9 cellular contexts compared by ENCODE assay signal in the genomic region with DNA sequence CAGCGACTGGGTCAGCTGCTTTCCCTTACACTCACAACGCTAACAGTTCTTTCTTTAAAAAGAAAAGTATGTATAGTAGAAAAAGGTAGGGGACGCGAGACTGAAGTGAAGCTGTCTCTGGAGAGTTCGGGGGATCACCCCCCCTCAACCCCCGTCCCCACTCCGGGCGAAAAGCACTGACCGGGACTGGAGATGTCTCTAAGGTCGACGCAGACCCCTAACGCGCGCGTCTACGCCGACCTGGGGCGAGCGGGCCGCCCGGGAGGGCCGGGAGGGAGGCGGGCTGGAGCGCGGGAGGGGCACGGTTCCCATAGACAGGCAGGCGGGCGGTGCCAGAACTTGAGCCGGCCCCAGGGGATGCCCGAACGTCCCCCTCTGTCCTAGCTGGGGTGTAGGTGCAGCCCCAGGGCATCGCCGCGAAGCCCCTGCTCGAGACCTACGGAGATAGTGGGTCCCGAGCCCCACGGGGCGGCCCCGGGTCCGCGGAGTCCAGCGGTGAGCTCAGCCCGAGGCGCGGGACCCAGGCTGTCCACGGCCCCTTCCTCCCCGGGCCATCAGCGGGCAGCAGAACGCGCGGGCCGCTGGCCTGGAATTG.
DNase-seq lines count a peak whose midpoint lies in the region; ATAC-seq and TF ChIP-seq lines count a peak whose summit lies in the region.
"Had no signal": no experiment of that assay in that cellular context is flagged by ENCODE, and none has a peak within 500 bp of the region (broad histone marks: within the 10 kb centered on the region; RNA-seq: fewer than 3 reads in every experiment).

No MANE protein-coding gene starts in this region.

- ATAC-seq in GM19328 (IDR thresholded peaks at IDR 0.05; ENCODE audit: unreplicated experiment): peak; percentile 38
- ATAC-seq in HG03460 (IDR thresholded peaks at IDR 0.05; ENCODE audit: unreplicated experiment): peak; percentile 44
- no peak for ATAC-seq in GM18873 (IDR thresholded peaks at IDR 0.05; ENCODE audit: low FRiP score, unreplicated experiment)
- ATAC-seq: K562 had no signal

- no peak for DNase-seq in BJ (ENCODE audit: low read depth)
- peak; percentile 52 for DNase-seq in activated CD4-positive, CD25-positive, alpha-beta regulatory T cell treated with anti-CD3 and anti-CD28 coated beads, Interleukin-2, amount 50 U/mL, for 72 hours
- DNase-seq in ecto neural progenitor cell (ENCODE audit: low spot score): peak; percentile 66

- H3K4me3 ChIP-seq in BJ (ENCODE audit: low read depth, low read length) (peak overlapping the region; percentile 92), mesodermal cell (ENCODE audit: extremely low read depth, insufficient read depth, low read length, poor library complexity, severe bottlenecking) (peak overlapping the region; percentile 80)
- H3K4me3 ChIP-seq: K562 had no signal

- H3K36me3 ChIP-seq in BJ (ENCODE audit: control insufficient read depth, insufficient read depth, low read length) (no peaks in the 10 kb centered on the region), mesodermal cell (ENCODE audit: control insufficient read depth, insufficient read depth, low read length) (peaks cover 18% of the 10 kb centered on the region)

- peak overlapping the region; percentile 61 for H3K27ac Mint-ChIP-seq in stimulated activated naive CD8-positive, alpha-beta T cell treated with anti-CD3 and anti-CD28 coated beads, Interleukin-15, Interleukin-2, amounts not matched to agents 100 ng/mL and 50 ng/mL, for 24 hours

- no peak for TF ChIP-seq CTCF in BJ (IDR thresholded peaks at IDR 0.05; ENCODE audit: insufficient read depth, low read depth, low read length)

- CTCF ChIA-PET in BJ (lab: Yijun Ruan, JAX): interaction anchor here (1.0 to 3.0 kb wide), 4 partner anchors 72 to 103 kb away, joined by 3 to 15 read pairs (median 3); no protein-coding TSS in a partner anchor

- H3K4me1 ChIP-seq in mesodermal cell (ENCODE audit: control insufficient read depth, insufficient read depth, low read length, poor library complexity, severe bottlenecking): peaks cover 4% of the 10 kb centered on the region

- H3K27me3 Mint-ChIP-seq in stimulated activated naive CD8-positive, alpha-beta T cell treated with anti-CD3 and anti-CD28 coated beads, Interleukin-15, Interleukin-2, amounts not matched to agents 100 ng/mL and 50 ng/mL, for 24 hours: no peaks in the 10 kb centered on the region

- H3K4me3 Mint-ChIP-seq in stimulated activated naive CD8-positive, alpha-beta T cell treated with anti-CD3 and anti-CD28 coated beads, Interleukin-15, Interleukin-2, amounts not matched to agents 100 ng/mL and 50 ng/mL, for 24 hours: peak overlapping the region; percentile 83

- no peaks in the 10 kb centered on the region for H3K9me3 Mint-ChIP-seq in stimulated activated naive CD8-positive, alpha-beta T cell treated with anti-CD3 and anti-CD28 coated beads, Interleukin-15, Interleukin-2, amounts not matched to agents 100 ng/mL and 50 ng/mL, for 24 hours

- peak overlapping the region; percentile 67 for H3K27ac ChIP-seq in mesodermal cell (ENCODE audit: low read depth, low read length, severe bottlenecking)

- no peaks in the 10 kb centered on the region for H3K27me3 ChIP-seq in BJ (ENCODE audit: control insufficient read depth, insufficient read depth, low read length)

- no peaks in the 10 kb centered on the region for H3K9me3 ChIP-seq in mesodermal cell (ENCODE audit: control insufficient read depth, low read length)

- 0 to 1% methylated on average over 37 to 38 of the region's 53 CpGs for WGBS in mesodermal cell (ENCODE audit: insufficient coverage in 2 of 2), 2 experiments

- H3K4me1 Mint-ChIP-seq in stimulated activated naive CD8-positive, alpha-beta T cell treated with anti-CD3 and anti-CD28 coated beads, Interleukin-15, Interleukin-2, amounts not matched to agents 100 ng/mL and 50 ng/mL, for 24 hours (ENCODE audit: low read depth): peaks cover 82% of the 10 kb centered on the region

- H3K36me3 Mint-ChIP-seq in stimulated activated naive CD8-positive, alpha-beta T cell treated with anti-CD3 and anti-CD28 coated beads, Interleukin-15, Interleukin-2, amounts not matched to agents 100 ng/mL and 50 ng/mL, for 24 hours (ENCODE audit: low read depth): peaks cover 17% of the 10 kb centered on the region

- POLR2A ChIA-PET in BJ (lab: Charles Lee): no interaction called here
